Comparison of ENCODE assay signal across 31 cellular contexts in genomic region chr5:74942622-74943286, GRCh38.
"Had no signal": no experiment of that assay in that cellular context is flagged by ENCODE, and none has a peak within 500 bp of the region (broad histone marks: within the 10 kb centered on the region; RNA-seq: fewer than 3 reads in every experiment).

No MANE protein-coding gene starts in this region.

- H3K9me3 ChIP-seq: gastrocnemius medialis had no signal

- FAIRE-seq: astrocyte, bronchial epithelial cell, endometrium, endothelial cell of umbilical vein had no signal

- H3K27ac Mint-ChIP-seq: activated CD4-positive, alpha-beta memory T cell treated with anti-CD3 and anti-CD28 coated beads, Interleukin-2, amount 10 ng/mL, durations not matched to agents 7 days and 5 days; activated CD4-positive, alpha-beta T cell treated with anti-CD3 and anti-CD28 coated beads, Interleukin-2, amount 10 ng/mL, durations not matched to agents 7 days and 5 days; activated naive CD8-positive, alpha-beta T cell; activated T-cell treated with anti-CD3 and anti-CD28 coated beads, Interleukin-2, amount 50 U/mL, for 24 hours; activated T-helper 17 cell treated with anti-CD3 and anti-CD28 coated beads, Interleukin-2, amount 50 U/mL, for 72 hours; dendritic cell treated with granulocyte-macrophage colony-stimulating factor and Interleukin-4, amounts not matched to agents 40 ng/mL and 50 ng/mL, for 4 days; effector memory CD8-positive, alpha-beta T cell had no signal

- H3K27ac ChIP-seq: brain microvascular endothelial cell, coronary artery, dorsolateral prefrontal cortex, foreskin keratinocyte, gastrocnemius medialis, heart right ventricle had no signal

- H3K4me1 ChIP-seq: foreskin keratinocyte, gastrocnemius medialis, heart right ventricle had no signal

- H3K27me3 ChIP-seq: brain microvascular endothelial cell, dorsolateral prefrontal cortex, foreskin keratinocyte, gastrocnemius medialis had no signal

- H3K9me3 Mint-ChIP-seq: activated CD4-positive, alpha-beta memory T cell treated with anti-CD3 and anti-CD28 coated beads, Interleukin-2, amount 10 ng/mL, durations not matched to agents 7 days and 5 days; activated CD4-positive, alpha-beta T cell treated with anti-CD3 and anti-CD28 coated beads, Interleukin-2, amount 10 ng/mL, durations not matched to agents 7 days and 5 days; activated T-cell treated with anti-CD3 and anti-CD28 coated beads, Interleukin-2, amount 50 U/mL, for 24 hours; activated T-helper 17 cell treated with anti-CD3 and anti-CD28 coated beads, Interleukin-2, amount 50 U/mL, for 72 hours; central memory CD8-positive, alpha-beta T cell; dendritic cell treated with granulocyte-macrophage colony-stimulating factor and Interleukin-4, amounts not matched to agents 40 ng/mL and 50 ng/mL, for 4 days; effector memory CD8-positive, alpha-beta T cell had no signal

- H3K36me3 ChIP-seq: brain microvascular endothelial cell, gastrocnemius medialis, heart right ventricle had no signal

- H3K36me3 Mint-ChIP-seq: activated naive CD8-positive, alpha-beta T cell had no signal

- H3K4me3 Mint-ChIP-seq: activated CD4-positive, alpha-beta memory T cell treated with anti-CD3 and anti-CD28 coated beads, Interleukin-2, amount 10 ng/mL, durations not matched to agents 7 days and 5 days; activated CD4-positive, alpha-beta T cell treated with anti-CD3 and anti-CD28 coated beads, Interleukin-2, amount 10 ng/mL, durations not matched to agents 7 days and 5 days; activated naive CD8-positive, alpha-beta T cell; activated T-cell treated with anti-CD3 and anti-CD28 coated beads, Interleukin-2, amount 50 U/mL, for 24 hours; activated T-helper 17 cell treated with anti-CD3 and anti-CD28 coated beads, Interleukin-2, amount 50 U/mL, for 72 hours; central memory CD8-positive, alpha-beta T cell; dendritic cell treated with granulocyte-macrophage colony-stimulating factor and Interleukin-4, amounts not matched to agents 40 ng/mL and 50 ng/mL, for 4 days; effector memory CD8-positive, alpha-beta T cell had no signal

- DNase-seq: activated CD4-positive, alpha-beta memory T cell treated with anti-CD3 and anti-CD28 coated beads, Interleukin-2, amount 10 ng/mL, durations not matched to agents 7 days and 5 days; activated CD4-positive, alpha-beta T cell treated with anti-CD3 and anti-CD28 coated beads for 1 hour; activated CD4-positive, alpha-beta T cell treated with anti-CD3 and anti-CD28 coated beads for 4 hours; activated CD4-positive, alpha-beta T cell treated with anti-CD3 and anti-CD28 coated beads, Interleukin-2, amount 10 ng/mL, durations not matched to agents 7 days and 5 days; activated CD4-positive, alpha-beta T cell treated with anti-CD3 and anti-CD28 coated beads, Interleukin-2, amount 50 U/mL, for 4 hours; activated CD8-positive, alpha-beta memory T cell treated with anti-CD3 and anti-CD28 coated beads, Interleukin-2, amount 50 U/mL, for 48 hours; activated effector memory CD4-positive, alpha-beta T cell treated with Interleukin-2 at 50 U/mL for 16 hours; activated gamma-delta T cell treated with Interleukin-2 at 50 U/mL for 16 hours; activated naive CD4-positive, alpha-beta T cell treated with anti-CD3 and anti-CD28 coated beads, Interleukin-2, amount 50 U/mL, for 16 hours; activated naive CD4-positive, alpha-beta T cell treated with Interleukin-2 at 50 U/mL for 16 hours; activated T-cell treated with anti-CD3 and anti-CD28 coated beads for 4 hours; activated T-cell treated with anti-CD3 and anti-CD28 coated beads, Interleukin-2, amount 50 U/mL, for 24 hours; amniotic stem cell; anterior cingulate cortex; brain microvascular endothelial cell; dorsolateral prefrontal cortex; effector memory CD8-positive, alpha-beta T cell; foreskin keratinocyte; gastrocnemius medialis; heart right ventricle; T-helper 2 cell had no signal

- H3K4me3 ChIP-seq: coronary artery, dorsolateral prefrontal cortex, gastrocnemius medialis, heart right ventricle had no signal

- H3K27me3 Mint-ChIP-seq: activated naive CD8-positive, alpha-beta T cell; central memory CD8-positive, alpha-beta T cell; effector memory CD8-positive, alpha-beta T cell had no signal

- ATAC-seq: activated T-helper 17 cell treated with anti-CD3 and anti-CD28 coated beads, Interleukin-2, amount 50 U/mL, for 72 hours; effector memory CD8-positive, alpha-beta T cell; esophagus mucosa; foreskin keratinocyte; gastrocnemius medialis; heart right ventricle had no signal
